Comparison of ENCODE assay signal across 9 cellular contexts in the genomic region with DNA sequence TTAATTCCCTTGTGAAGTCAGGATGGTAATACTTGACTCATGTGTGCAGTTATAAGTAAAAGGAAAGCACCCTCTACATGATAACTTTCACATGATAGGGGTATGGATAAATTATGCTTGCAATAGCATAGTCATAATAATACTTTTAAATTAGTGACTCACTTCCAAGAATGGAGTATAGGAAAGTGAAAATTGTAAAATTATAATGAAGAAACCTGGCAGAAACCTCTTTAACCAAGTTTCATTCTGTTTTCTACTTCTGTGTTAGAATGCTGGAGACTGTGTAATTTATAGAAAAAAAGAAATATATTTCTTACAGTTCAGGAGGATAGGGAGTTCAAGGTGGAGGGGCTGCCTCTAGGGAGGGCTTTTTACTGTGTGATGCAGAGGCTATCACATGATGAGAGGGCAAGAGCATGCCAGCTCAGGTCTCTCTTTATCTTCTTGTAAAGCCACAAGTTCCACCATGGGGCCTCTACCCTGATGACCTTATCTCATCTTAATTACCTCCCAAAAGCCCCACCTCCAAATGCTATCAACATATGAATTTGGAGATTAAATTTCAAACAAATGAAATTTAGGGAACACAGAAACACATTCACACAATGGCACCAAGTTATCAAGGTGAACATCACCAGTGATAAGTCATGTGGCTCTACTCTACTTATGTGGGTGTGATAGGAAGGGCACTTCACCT. TPM values are rescaled to one million over a fixed set of nuclear protein-coding genes. Genes with fewer than 3 reads are reported as not detected.
DNase-seq lines count a peak whose midpoint lies in the region; ATAC-seq and TF ChIP-seq lines count a peak whose summit lies in the region.
"Had no signal": no experiment of that assay in that cellular context is flagged by ENCODE, and none has a peak within 500 bp of the region (broad histone marks: within the 10 kb centered on the region; RNA-seq: fewer than 3 reads in every experiment).

No MANE protein-coding gene starts in this region.

- ATAC-seq in GM18873 (IDR thresholded peaks at IDR 0.05; ENCODE audit: low FRiP score, unreplicated experiment) (peak; percentile 60), GM21526 (IDR thresholded peaks at IDR 0.05; ENCODE audit: low FRiP score, unreplicated experiment) (peak; percentile 67), HG03135 (IDR thresholded peaks at IDR 0.05; ENCODE audit: unreplicated experiment) (peak; percentile 76), foreskin keratinocyte (peak; percentile 18), GM19328 (IDR thresholded peaks at IDR 0.05; ENCODE audit: unreplicated experiment) (no peak)

- H3K4me1 ChIP-seq in foreskin keratinocyte: peaks cover 12% of the 10 kb centered on the region

- no peaks in the 10 kb centered on the region for H3K27me3 ChIP-seq in foreskin keratinocyte
- H3K27me3 ChIP-seq: cardiac muscle cell had no signal

- no peak for TF ChIP-seq CTCF in foreskin keratinocyte (conservative IDR thresholded peaks at IDR 0.05)

- H3K27ac ChIP-seq in foreskin keratinocyte: no peak overlapping the region
- H3K27ac ChIP-seq: cardiac muscle cell had no signal

- DNase-seq in foreskin keratinocyte (no peak), NCI-H1694 treated with DMSO at 0.1 percent for 48 hours (lab: John Stamatoyannopoulos, UW) (no peak), NCI-H1092 (lab: John Stamatoyannopoulos, UW) (no peak)
- DNase-seq: activated CD4-positive, alpha-beta memory T cell treated with anti-CD3 and anti-CD28 coated beads, Interleukin-2, amount 10 ng/mL, durations not matched to agents 7 days and 5 days had no signal

RNA-seq across cellular contexts. Expression of a gene that starts 43.2 kb away (rescaled TPM):
- 19.5 and 24.9 TPM in 2 replicates for total RNA-seq in foreskin keratinocyte
- polyA plus RNA-seq in foreskin keratinocyte: 3.1 and 3.5 TPM in 2 replicates
